ENCODE assay signal across 8 cellular contexts in genomic region chr9:136806631-136807201, GRCh38. TPM values are rescaled to one million over a fixed set of nuclear protein-coding genes. Genes with fewer than 3 reads are reported as not detected.
DNase-seq lines count a peak whose midpoint lies in the region; ATAC-seq and TF ChIP-seq lines count a peak whose summit lies in the region.

No MANE protein-coding gene starts in this region.

- H4K20me1 ChIP-seq in OCI-LY7 (ENCODE audit: insufficient read depth, low read length) = peaks cover 15% of the 10 kb centered on the region; the same call in 1 of the 2 replicates

- H3K27me3 ChIP-seq in CD4-positive, CD25-positive, alpha-beta regulatory T cell (ENCODE audit: control insufficient read depth, insufficient read depth, low read length) = no peaks in the 10 kb centered on the region
- peaks cover 9% of the 10 kb centered on the region for H3K27me3 ChIP-seq in neutrophil

- H3K36me3 Mint-ChIP-seq in CD4-positive, CD25-positive, alpha-beta regulatory T cell = peaks cover 6% of the 10 kb centered on the region

- BruUV-seq in OCI-LY7 (replicated peaks; lab: Mats Ljungman, UMichigan) = no TSS peak

- no peak for TF ChIP-seq CTCF in OCI-LY7 (conservative IDR thresholded peaks at IDR 0.05; ENCODE audit: low read length)
- no peak for TF ChIP-seq CTCF in neutrophil (IDR thresholded peaks at IDR 0.05)

- H3K4me1 Mint-ChIP-seq in CD4-positive, CD25-positive, alpha-beta regulatory T cell = peaks cover 8 to 46% (median 14%) of the 10 kb centered on the region in 4 donors

- POLR2A ChIA-PET in OCI-LY7 (lab: Charles Lee) = interaction anchor here (1.0 to 2.4 kb wide), 4 partner anchors 11 to 35 kb away, joined by 3 to 5 read pairs (median 3); partner anchors contain the start of gene AJM1

- H3K4me3 Mint-ChIP-seq in CD4-positive, CD25-positive, alpha-beta regulatory T cell = peak overlapping the region; percentile 87 to 94 (median 88)

- H3K9me2 ChIP-seq in OCI-LY7 (ENCODE audit: insufficient read depth, low read length) = no peaks in the 10 kb centered on the region

- no peaks in the 10 kb centered on the region for H3K9me3 Mint-ChIP-seq in CD4-positive, CD25-positive, alpha-beta regulatory T cell

- peaks cover 6% of the 10 kb centered on the region for H3K27me3 Mint-ChIP-seq in CD4-positive, CD25-positive, alpha-beta regulatory T cell

- no peak overlapping the region for H2AFZ ChIP-seq in OCI-LY7 (ENCODE audit: low read length)

- H3K27ac Mint-ChIP-seq in CD4-positive, CD25-positive, alpha-beta regulatory T cell = peak overlapping the region; percentile 26 to 86 (median 79)

- peak overlapping the region; percentile 30 for H3K4me3 ChIP-seq in CD4-positive, CD25-positive, alpha-beta regulatory T cell (ENCODE audit: low read depth, low read length)
- peak overlapping the region; percentile 100 for H3K4me3 ChIP-seq in OCI-LY7 (ENCODE audit: low read depth, low read length, poor library complexity, severe bottlenecking)
- peak overlapping the region; percentile 73 to 83 for H3K4me3 ChIP-seq in neutrophil (ENCODE audit: low read depth in 1 of 2, low read length in 1 of 2)

- H3K36me3 ChIP-seq in CD4-positive, CD25-positive, alpha-beta regulatory T cell (ENCODE audit: control insufficient read depth, insufficient read depth, low read length) = peaks cover 7% of the 10 kb centered on the region
- H3K36me3 ChIP-seq in OCI-LY7 (ENCODE audit: insufficient read depth, low read length) = peaks cover 21% of the 10 kb centered on the region
- H3K36me3 ChIP-seq in neutrophil = peaks cover 8% of the 10 kb centered on the region

- CTCF ChIA-PET in OCI-LY7 (lab: Charles Lee; ENCODE audit: unreplicated experiment) = no interaction called here

- intact Hi-C loops in OCI-LY7 (cut with micrococcal nuclease; ENCODE audit: unreplicated experiment) = loop anchor here (2.0 kb wide), 1 partner anchor 16 kb away; the partner anchor contains the start of gene TMEM141

- H3K79me2 ChIP-seq in OCI-LY7 (ENCODE audit: insufficient read depth, low read depth, low read length) = peaks cover 38% of the 10 kb centered on the region

- no peaks in the 10 kb centered on the region for H3K9me3 ChIP-seq in CD4-positive, CD25-positive, alpha-beta regulatory T cell (ENCODE audit: control insufficient read depth in 2 of 2, low read length in 2 of 2)
- H3K9me3 ChIP-seq in OCI-LY7 (ENCODE audit: low read length) = no peaks in the 10 kb centered on the region
- H3K9me3 ChIP-seq in neutrophil = no peaks in the 10 kb centered on the region

- H3K27ac ChIP-seq in CD4-positive, CD25-positive, alpha-beta regulatory T cell (ENCODE audit: insufficient read depth, low read length, poor library complexity, severe bottlenecking) = peak overlapping the region; percentile 88
- no peak overlapping the region for H3K27ac ChIP-seq in OCI-LY7 (ENCODE audit: low read depth, low read length, poor library complexity, severe bottlenecking)
- peak overlapping the region; percentile 85 for H3K27ac ChIP-seq in neutrophil

- no peak for ATAC-seq in CD4-positive, CD25-positive, alpha-beta regulatory T cell (ENCODE audit: low read depth in 2 of 2)
- ATAC-seq in GM19328 (IDR thresholded peaks at IDR 0.05; ENCODE audit: unreplicated experiment) = no peak
- no peak for ATAC-seq in HG02588 (IDR thresholded peaks at IDR 0.05; ENCODE audit: unreplicated experiment)

- peak overlapping the region; percentile 87 for H3K4me2 ChIP-seq in OCI-LY7 (ENCODE audit: low read length)

- DNase-seq in CD4-positive, CD25-positive, alpha-beta regulatory T cell = no peak
- DNase-seq in OCI-LY7 (ENCODE audit: low spot score) = no peak
- peak; percentile 14 for DNase-seq in epidermal melanocyte (ENCODE audit: insufficient read length, low spot score)
- no peak for DNase-seq in NAMALWA (ENCODE audit: low spot score)
- DNase-seq in SKM-1 (lab: John Stamatoyannopoulos, UW; ENCODE audit: unreplicated experiment) = no peak

- peaks cover 36% of the 10 kb centered on the region for H3K4me1 ChIP-seq in CD4-positive, CD25-positive, alpha-beta regulatory T cell (ENCODE audit: control insufficient read depth, insufficient read depth, low read length, poor library complexity, severe bottlenecking)
- H3K4me1 ChIP-seq in OCI-LY7 (ENCODE audit: insufficient read depth, low read length, poor library complexity, severe bottlenecking) (peaks cover 28% of the 10 kb centered on the region), neutrophil (ENCODE audit: control insufficient read depth in 1 of 2, insufficient read depth in 1 of 2, low read depth in 1 of 2, low read length in 1 of 2) (peaks cover 26 to 30% of the 10 kb centered on the region in 2 experiments)

RNA-seq across cellular contexts. Expression of gene RABL6, which starts 1.0 kb away (rescaled TPM):
- 63.6 TPM for total RNA-seq in CD4-positive, CD25-positive, alpha-beta regulatory T cell
- 10 to 100 TPM in 2 of 4 donors, 1 to 10 TPM in 2; 9.4 to 13.9 (median 10.6) TPM for polyA plus RNA-seq in CD4-positive, CD25-positive, alpha-beta regulatory T cell
- total RNA-seq in OCI-LY7 (2014; rRNA removed; shearing (Covaris generic)) = 97.0 and 113 TPM in 2 replicates
- 126 and 133 TPM in 2 replicates for total RNA-seq in OCI-LY7 (2022)

RNA-seq across cellular contexts. Expression of gene CCDC183, which starts 10.6 kb away (rescaled TPM):
- 2.3 TPM for total RNA-seq in CD4-positive, CD25-positive, alpha-beta regulatory T cell
- under 1 TPM in 3 of 4 donors, not detected in 1; 0.16 to 0.72 (median 0.58) TPM for polyA plus RNA-seq in CD4-positive, CD25-positive, alpha-beta regulatory T cell
- total RNA-seq in OCI-LY7 (2014; rRNA removed; shearing (Covaris generic)) = 1.3 and 2.2 TPM in 2 replicates
- 0.44 and 0.88 TPM in 2 replicates for total RNA-seq in OCI-LY7 (2022)

RNA-seq across cellular contexts. Expression of gene TMEM141, which starts 15.6 kb away (rescaled TPM):
- total RNA-seq in CD4-positive, CD25-positive, alpha-beta regulatory T cell = 20.7 TPM
- 10 to 100 TPM; 28.2 to 39.3 (median 35.5) TPM for polyA plus RNA-seq in CD4-positive, CD25-positive, alpha-beta regulatory T cell
- 61.9 and 70.2 TPM in 2 replicates for total RNA-seq in OCI-LY7 (2014; rRNA removed; shearing (Covaris generic))
- 41.5 and 43.2 TPM in 2 replicates for total RNA-seq in OCI-LY7 (2022)

RNA-seq across cellular contexts. Expression of gene AJM1, which starts 35.6 kb away (rescaled TPM):
- total RNA-seq in CD4-positive, CD25-positive, alpha-beta regulatory T cell = 4.3 TPM
- under 1 TPM in 2 of 4 donors, not detected in 2; 0.10 to 0.11 TPM for polyA plus RNA-seq in CD4-positive, CD25-positive, alpha-beta regulatory T cell
- 2.4 and 2.5 TPM in 2 replicates for total RNA-seq in OCI-LY7 (2014; rRNA removed; shearing (Covaris generic))
- 4.6 and 5.1 TPM in 2 replicates for total RNA-seq in OCI-LY7 (2022)

RNA-seq across cellular contexts. Expression of gene LCN15, which starts 42.4 kb away (rescaled TPM):
- not detected for total RNA-seq in CD4-positive, CD25-positive, alpha-beta regulatory T cell
- not detected for polyA plus RNA-seq in CD4-positive, CD25-positive, alpha-beta regulatory T cell
- not detected in 2 replicates for total RNA-seq in OCI-LY7 (2014; rRNA removed; shearing (Covaris generic))
- total RNA-seq in OCI-LY7 (2022) = not detected in 2 replicates

Comparison
In these comparisons a context has a peak if more than half of its experiments do, and no peak if none do; other contexts are left out.
1. H3K4me3 ChIP-seq: peak in every context shown above with its lines; median percentile 100 in OCI-LY7; 78 in neutrophil; 30 in CD4-positive, CD25-positive, alpha-beta regulatory T cell.